8 cellular contexts compared by ENCODE assay signal in genomic region chr2:230866704-230867561, GRCh38.
DNase-seq lines count a peak whose midpoint lies in the region; TF ChIP-seq lines count a peak whose summit lies in the region.

No MANE protein-coding gene starts in this region.

- H3K4me3 Mint-ChIP-seq in nephron progenitor cell = peak overlapping the region; percentile 90

- H3K27ac Mint-ChIP-seq in nephron progenitor cell = peak overlapping the region; percentile 83

- H3F3A ChIP-seq in DOHH2 (ENCODE audit: control insufficient read depth, insufficient read depth) = peaks cover 8% of the 10 kb centered on the region
- H3F3A ChIP-seq in MM.1S (ENCODE audit: insufficient read depth, low read length) = peaks cover 66% of the 10 kb centered on the region

- H3K9me3 ChIP-seq in DOHH2 (ENCODE audit: control insufficient read depth, insufficient read depth, low read length) (no peaks in the 10 kb centered on the region), MM.1S (replicated peaks; ENCODE audit: insufficient read depth, low read length) (no peaks in the 10 kb centered on the region)

- peak overlapping the region; percentile 36 for H3K4me3 ChIP-seq in DOHH2 (ENCODE audit: low read length)
- H3K4me3 ChIP-seq in MM.1S (ENCODE audit: low read length) = peak overlapping the region; percentile 93

- H3K36me3 Mint-ChIP-seq in nephron progenitor cell (ENCODE audit: low read depth) = no peaks in the 10 kb centered on the region

- peaks cover 3% of the 10 kb centered on the region for H3K27me3 Mint-ChIP-seq in nephron progenitor cell (ENCODE audit: low read depth, poor library complexity)

- no peak for TF ChIP-seq CTCF in DOHH2 (IDR thresholded peaks at IDR 0.05; ENCODE audit: low read depth, low read length, poor library complexity, severe bottlenecking)
- no peak for TF ChIP-seq CTCF in MM.1S (IDR thresholded peaks at IDR 0.05; ENCODE audit: low read length)
- no peak for TF ChIP-seq CTCF in nephron progenitor cell (IDR thresholded peaks at IDR 0.05)

- no peaks in the 10 kb centered on the region; the same call in 1 of the 2 replicates for H4K20me1 ChIP-seq in DOHH2 (ENCODE audit: control insufficient read depth, insufficient read depth, low read depth, low read length)
- no peaks in the 10 kb centered on the region for H4K20me1 ChIP-seq in MM.1S (ENCODE audit: insufficient read depth, low read length)

- H3K79me2 ChIP-seq in DOHH2 (ENCODE audit: control insufficient read depth, low read length) = no peaks in the 10 kb centered on the region
- H3K79me2 ChIP-seq in MM.1S (ENCODE audit: low read length) = peaks cover 72% of the 10 kb centered on the region

- H3K9me2 ChIP-seq in DOHH2 (replicated peaks; ENCODE audit: control insufficient read depth, low read length) (no peaks in the 10 kb centered on the region), MM.1S (replicated peaks; ENCODE audit: insufficient read depth, low read length) (no peaks in the 10 kb centered on the region)

- 0 out of 2 replicates have a peak overlapping the region, but pooled peaks have one; percentile 6 for H3K27ac ChIP-seq in DOHH2 (ENCODE audit: low read depth, low read length)
- H3K27ac ChIP-seq in MM.1S (ENCODE audit: low read length) = peak overlapping the region; percentile 96; the same call in 1 of the 2 replicates

- no peaks in the 10 kb centered on the region for H3K36me3 ChIP-seq in DOHH2 (ENCODE audit: control insufficient read depth, low read length)
- H3K36me3 ChIP-seq in MM.1S (replicated peaks; ENCODE audit: insufficient read depth, low read length) = no peaks in the 10 kb centered on the region

- H2AFZ ChIP-seq in MM.1S (ENCODE audit: low read length) = no peak overlapping the region

- DNase-seq in MM.1S (peak; percentile 92), nephron progenitor cell (no peak), GOT3 (lab: John Stamatoyannopoulos, UW) (no peak), NCI-H524 treated with DMSO at 0.1 percent for 48 hours (lab: John Stamatoyannopoulos, UW) (no peak), DMS114 treated with DMSO at 0.1 percent for 48 hours (lab: John Stamatoyannopoulos, UW; ENCODE audit: unreplicated experiment) (no peak)
- DNase-seq in activated CD4-positive, alpha-beta T cell treated with anti-CD3 and anti-CD28 coated beads for 4 hours = peak; percentile 55 to 67
- DNase-seq in effector CD8-positive, alpha-beta T cell (lab: John Stamatoyannopoulos, UW) = peak; percentile 67

- H3K4me2 ChIP-seq in DOHH2 (ENCODE audit: low read length) = peak overlapping the region; percentile 81
- peak overlapping the region; percentile 98 for H3K4me2 ChIP-seq in MM.1S (ENCODE audit: low read depth, low read length)

- H3K4me1 Mint-ChIP-seq in nephron progenitor cell = peaks cover 84% of the 10 kb centered on the region

- peak overlapping the region; percentile 91; the same call in 1 of the 2 replicates for H3K9ac ChIP-seq in MM.1S (ENCODE audit: low read length)

- H3K9me3 Mint-ChIP-seq in nephron progenitor cell = no peaks in the 10 kb centered on the region

- H3K27me3 ChIP-seq in DOHH2 (ENCODE audit: control insufficient read depth, low read length) (peaks cover 18% of the 10 kb centered on the region), MM.1S (replicated peaks; ENCODE audit: insufficient read depth, low read length) (no peaks in the 10 kb centered on the region)

- peaks cover 53% of the 10 kb centered on the region for H3K4me1 ChIP-seq in DOHH2 (ENCODE audit: control insufficient read depth, low read length)
- H3K4me1 ChIP-seq in MM.1S (ENCODE audit: low read length) = peaks cover 33% of the 10 kb centered on the region

Comparison
In these comparisons a context has a peak if more than half of its experiments do, and no peak if none do; other contexts are left out.
1. DNase-seq: peak in MM.1S (single experiment), activated CD4-positive, alpha-beta T cell treated with anti-CD3 and anti-CD28 coated beads for 4 hours (2 of 2) and effector CD8-positive, alpha-beta T cell (single experiment); none in nephron progenitor cell (single experiment), GOT3 (single experiment), NCI-H524 treated with DMSO at 0.1 percent for 48 hours (single experiment) and DMS114 treated with DMSO at 0.1 percent for 48 hours (single experiment).